1 cellular context compared by ENCODE assay signal in genomic region chr19:40716655-40717324, GRCh38.
A peak's percentile ranks its signal among the peaks of the same experiment; 100 is the strongest.
TF ChIP-seq lines count a peak whose summit lies in the region.

COQ8B (minus strand) TSS chr19:40716886; CDS start chr19:40714632, 2,254 bp downstream.
ITPKC (plus strand) TSS chr19:40717112; CDS start chr19:40717136, 24 bp downstream.

TF ChIP-seq in HepG2, 621 proteins besides CTCF, POLR2A, EP300 and RAD21 (continued from another document and continues in another):
- TF ChIP-seq FOXO4 (CRISPR knock-in tag; conservative IDR thresholded peaks at IDR 0.05) (no peak), ESRRA (CRISPR knock-in tag; IDR thresholded peaks at IDR 0.05; ENCODE audit: low read depth) (no peak), KDM4B (CRISPR knock-in tag; IDR thresholded peaks at IDR 0.05) (no peak), MAX (IDR thresholded peaks at IDR 0.05) (no peak; the same call in 1 of the 2 replicates), ARID2 (CRISPR knock-in tag; IDR thresholded peaks at IDR 0.05; ENCODE audit: borderline replicate concordance) (no peak), NFE2L1 (CRISPR knock-in tag; IDR thresholded peaks at IDR 0.05; ENCODE audit: borderline replicate concordance) (no peak), ARNTL (CRISPR knock-in tag; IDR thresholded peaks at IDR 0.05) (no peak), NR0B2 (CRISPR knock-in tag; IDR thresholded peaks at IDR 0.05) (no peak), TOE1 (CRISPR knock-in tag; IDR thresholded peaks at IDR 0.05) (no peak), HMGXB4 (CRISPR knock-in tag; IDR thresholded peaks at IDR 0.05; ENCODE audit: borderline replicate concordance in 1 of 2, low read depth in 1 of 2) (peak; percentile 36 to 66; a peak in 3 of 4 replicates), ATF6 (CRISPR knock-in tag; conservative IDR thresholded peaks at IDR 0.05) (no peak), BCL6 (CRISPR knock-in tag; IDR thresholded peaks at IDR 0.05) (no peak; the same call in 1 of the 2 replicates), NFIC (IDR thresholded peaks at IDR 0.05; ENCODE audit: low read length) (no peak), ZNF501 (CRISPR knock-in tag; IDR thresholded peaks at IDR 0.05) (0 out of 2 replicates have a peak, but pooled peaks have one; percentile 33), KDM6A (CRISPR knock-in tag; IDR thresholded peaks at IDR 0.05; ENCODE audit: low read depth) (no peak), TAF15 (IDR thresholded peaks at IDR 0.05; ENCODE audit: low read depth, low read length, poor library complexity, severe bottlenecking) (peak; percentile 77), FOXJ3 (CRISPR knock-in tag; IDR thresholded peaks at IDR 0.05; ENCODE audit: borderline replicate concordance) (no peak), STAT6 (CRISPR knock-in tag; IDR thresholded peaks at IDR 0.05; ENCODE audit: borderline replicate concordance) (no peak), SSRP1 (CRISPR knock-in tag; IDR thresholded peaks at IDR 0.05) (no peak), TARDBP (CRISPR knock-in tag; IDR thresholded peaks at IDR 0.05) (no peak; the same call in 1 of the 2 replicates), ZBTB33 (CRISPR knock-in tag; IDR thresholded peaks at IDR 0.05) (no peak), ZSCAN22 (CRISPR knock-in tag; IDR thresholded peaks at IDR 0.05) (no peak; the same call in 1 of the 2 replicates), ZNF136 (CRISPR knock-in tag; IDR thresholded peaks at IDR 0.05; ENCODE audit: low read depth) (no peak), ZNF282 (IDR thresholded peaks at IDR 0.05; ENCODE audit: partially characterized antibody) (no peak), MED8 (CRISPR knock-in tag; IDR thresholded peaks at IDR 0.05; ENCODE audit: insufficient replicate concordance) (peak; percentile 60), ZNF652 (CRISPR knock-in tag; IDR thresholded peaks at IDR 0.05; ENCODE audit: borderline replicate concordance, low read depth) (peak; percentile 99), ZHX2 (IDR thresholded peaks at IDR 0.05; ENCODE audit: low read depth) (no peak), ZHX2 (CRISPR knock-in tag; IDR thresholded peaks at IDR 0.05; ENCODE audit: borderline replicate concordance) (no peak), HNRNPK (IDR thresholded peaks at IDR 0.05; ENCODE audit: low read depth, low read length, poor library complexity, severe bottlenecking) (peak; percentile 68), JARID2 (CRISPR knock-in tag; IDR thresholded peaks at IDR 0.05; ENCODE audit: insufficient replicate concordance) (no peak), HINFP (CRISPR knock-in tag; IDR thresholded peaks at IDR 0.05; ENCODE audit: low read depth) (no peak), ZNF550 (CRISPR knock-in tag; IDR thresholded peaks at IDR 0.05; ENCODE audit: borderline replicate concordance) (no peak), ZEB1 (IDR thresholded peaks at IDR 0.05; ENCODE audit: insufficient replicate concordance, low read depth) (no peak)
